Comparison of ENCODE assay signal across 1 cellular context in the genomic region with DNA sequence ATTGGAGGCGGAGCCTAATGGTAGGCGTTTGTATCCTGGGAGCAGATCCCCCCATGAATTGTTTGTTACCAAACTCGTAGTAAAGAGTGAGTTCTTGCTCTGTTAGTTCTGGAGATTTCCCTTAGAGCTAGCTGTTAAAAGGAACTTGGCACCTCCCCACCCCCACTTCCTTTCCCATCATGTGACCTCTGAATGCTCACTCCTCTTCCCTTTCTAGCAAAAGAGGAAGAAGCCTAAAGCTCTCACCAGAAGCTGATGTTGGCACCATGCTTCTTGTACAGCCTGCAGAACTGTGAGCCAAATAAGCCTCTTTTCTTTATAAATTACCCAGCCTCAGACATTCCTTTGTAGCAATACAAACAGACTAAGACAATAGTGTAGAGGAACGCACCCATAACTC.
TF ChIP-seq lines count a peak whose summit lies in the region.

No MANE protein-coding gene starts in this region.

TF ChIP-seq in K562, 482 proteins besides CTCF, POLR2A, EP300 and RAD21 (continued from another document):
- TF ChIP-seq, protein P1, sequence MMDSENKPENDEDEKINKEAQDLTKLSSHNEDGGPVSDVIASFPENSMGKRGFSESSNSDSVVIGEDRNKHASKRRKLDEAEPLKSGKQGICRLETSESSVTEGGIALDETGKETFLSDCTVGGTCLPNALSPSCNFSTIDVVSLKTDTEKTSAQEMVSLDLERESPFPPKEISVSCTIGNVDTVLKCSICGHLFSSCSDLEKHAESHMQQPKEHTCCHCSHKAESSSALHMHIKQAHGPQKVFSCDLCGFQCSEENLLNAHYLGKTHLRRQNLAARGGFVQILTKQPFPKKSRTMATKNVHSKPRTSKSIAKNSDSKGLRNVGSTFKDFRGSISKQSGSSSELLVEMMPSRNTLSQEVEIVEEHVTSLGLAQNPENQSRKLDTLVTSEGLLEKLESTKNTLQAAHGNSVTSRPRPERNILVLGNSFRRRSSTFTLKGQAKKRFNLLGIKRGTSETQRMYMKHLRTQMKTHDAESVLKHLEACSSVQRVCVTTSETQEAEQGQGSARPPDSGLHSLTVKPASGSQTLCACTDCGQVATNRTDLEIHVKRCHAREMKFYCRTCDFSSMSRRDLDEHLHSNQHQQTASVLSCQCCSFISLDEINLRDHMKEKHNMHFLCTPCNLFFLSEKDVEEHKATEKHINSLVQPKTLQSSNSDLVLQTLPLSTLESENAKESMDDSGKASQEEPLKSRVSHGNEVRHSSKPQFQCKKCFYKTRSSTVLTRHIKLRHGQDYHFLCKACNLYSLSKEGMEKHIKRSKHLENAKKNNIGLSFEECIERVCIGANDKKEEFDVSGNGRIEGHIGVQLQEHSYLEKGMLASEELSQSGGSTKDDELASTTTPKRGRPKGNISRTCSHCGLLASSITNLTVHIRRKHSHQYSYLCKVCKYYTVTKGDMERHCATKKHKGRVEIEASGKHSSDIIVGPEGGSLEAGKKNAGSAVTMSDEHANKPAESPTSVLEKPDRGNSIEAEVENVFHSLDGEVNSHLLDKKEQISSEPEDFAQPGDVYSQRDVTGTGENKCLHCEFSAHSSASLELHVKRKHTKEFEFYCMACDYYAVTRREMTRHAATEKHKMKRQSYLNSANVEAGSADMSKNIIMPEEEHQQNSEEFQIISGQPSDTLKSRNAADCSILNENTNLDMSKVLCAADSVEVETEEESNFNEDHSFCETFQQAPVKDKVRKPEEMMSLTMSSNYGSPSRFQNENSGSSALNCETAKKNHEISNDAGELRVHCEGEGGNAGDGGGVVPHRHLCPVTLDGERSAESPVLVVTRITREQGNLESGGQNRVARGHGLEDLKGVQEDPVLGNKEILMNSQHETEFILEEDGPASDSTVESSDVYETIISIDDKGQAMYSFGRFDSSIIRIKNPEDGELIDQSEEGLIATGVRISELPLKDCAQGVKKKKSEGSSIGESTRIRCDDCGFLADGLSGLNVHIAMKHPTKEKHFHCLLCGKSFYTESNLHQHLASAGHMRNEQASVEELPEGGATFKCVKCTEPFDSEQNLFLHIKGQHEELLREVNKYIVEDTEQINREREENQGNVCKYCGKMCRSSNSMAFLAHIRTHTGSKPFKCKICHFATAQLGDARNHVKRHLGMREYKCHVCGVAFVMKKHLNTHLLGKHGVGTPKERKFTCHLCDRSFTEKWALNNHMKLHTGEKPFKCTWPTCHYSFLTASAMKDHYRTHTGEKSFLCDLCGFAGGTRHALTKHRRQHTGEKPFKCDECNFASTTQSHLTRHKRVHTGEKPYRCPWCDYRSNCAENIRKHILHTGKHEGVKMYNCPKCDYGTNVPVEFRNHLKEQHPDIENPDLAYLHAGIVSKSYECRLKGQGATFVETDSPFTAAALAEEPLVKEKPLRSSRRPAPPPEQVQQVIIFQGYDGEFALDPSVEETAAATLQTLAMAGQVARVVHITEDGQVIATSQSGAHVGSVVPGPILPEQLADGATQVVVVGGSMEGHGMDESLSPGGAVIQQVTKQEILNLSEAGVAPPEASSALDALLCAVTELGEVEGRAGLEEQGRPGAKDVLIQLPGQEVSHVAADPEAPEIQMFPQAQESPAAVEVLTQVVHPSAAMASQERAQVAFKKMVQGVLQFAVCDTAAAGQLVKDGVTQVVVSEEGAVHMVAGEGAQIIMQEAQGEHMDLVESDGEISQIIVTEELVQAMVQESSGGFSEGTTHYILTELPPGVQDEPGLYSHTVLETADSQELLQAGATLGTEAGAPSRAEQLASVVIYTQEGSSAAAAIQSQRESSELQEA (IDR thresholded peaks at IDR 0.05; ENCODE audit: low read depth), result no peak
- TF ChIP-seq, protein P2, sequence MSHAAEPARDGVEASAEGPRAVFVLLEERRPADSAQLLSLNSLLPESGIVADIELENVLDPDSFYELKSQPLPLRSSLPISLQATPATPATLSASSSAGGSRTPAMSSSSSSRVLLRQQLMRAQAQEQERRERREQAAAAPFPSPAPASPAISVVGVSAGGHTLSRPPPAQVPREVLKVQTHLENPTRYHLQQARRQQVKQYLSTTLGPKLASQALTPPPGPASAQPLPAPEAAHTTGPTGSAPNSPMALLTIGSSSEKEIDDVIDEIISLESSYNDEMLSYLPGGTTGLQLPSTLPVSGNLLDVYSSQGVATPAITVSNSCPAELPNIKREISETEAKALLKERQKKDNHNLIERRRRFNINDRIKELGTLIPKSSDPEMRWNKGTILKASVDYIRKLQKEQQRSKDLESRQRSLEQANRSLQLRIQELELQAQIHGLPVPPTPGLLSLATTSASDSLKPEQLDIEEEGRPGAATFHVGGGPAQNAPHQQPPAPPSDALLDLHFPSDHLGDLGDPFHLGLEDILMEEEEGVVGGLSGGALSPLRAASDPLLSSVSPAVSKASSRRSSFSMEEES (CRISPR knock-in tag; IDR thresholded peaks at IDR 0.05), result peak; percentile 39
- TF ChIP-seq OTX1 (CRISPR knock-in tag; IDR thresholded peaks at IDR 0.05), result no peak
- no peak for TF ChIP-seq ZZZ3 (IDR thresholded peaks at IDR 0.05)
- no peak for TF ChIP-seq ELF1 (tag; IDR thresholded peaks at IDR 0.05)
- no peak for TF ChIP-seq FOXP1 (CRISPR knock-in tag; IDR thresholded peaks at IDR 0.05)
- no peak for TF ChIP-seq PCBP2 (IDR thresholded peaks at IDR 0.05; ENCODE audit: low read depth, low read length, poor library complexity, severe bottlenecking)
- TF ChIP-seq, protein P3, sequence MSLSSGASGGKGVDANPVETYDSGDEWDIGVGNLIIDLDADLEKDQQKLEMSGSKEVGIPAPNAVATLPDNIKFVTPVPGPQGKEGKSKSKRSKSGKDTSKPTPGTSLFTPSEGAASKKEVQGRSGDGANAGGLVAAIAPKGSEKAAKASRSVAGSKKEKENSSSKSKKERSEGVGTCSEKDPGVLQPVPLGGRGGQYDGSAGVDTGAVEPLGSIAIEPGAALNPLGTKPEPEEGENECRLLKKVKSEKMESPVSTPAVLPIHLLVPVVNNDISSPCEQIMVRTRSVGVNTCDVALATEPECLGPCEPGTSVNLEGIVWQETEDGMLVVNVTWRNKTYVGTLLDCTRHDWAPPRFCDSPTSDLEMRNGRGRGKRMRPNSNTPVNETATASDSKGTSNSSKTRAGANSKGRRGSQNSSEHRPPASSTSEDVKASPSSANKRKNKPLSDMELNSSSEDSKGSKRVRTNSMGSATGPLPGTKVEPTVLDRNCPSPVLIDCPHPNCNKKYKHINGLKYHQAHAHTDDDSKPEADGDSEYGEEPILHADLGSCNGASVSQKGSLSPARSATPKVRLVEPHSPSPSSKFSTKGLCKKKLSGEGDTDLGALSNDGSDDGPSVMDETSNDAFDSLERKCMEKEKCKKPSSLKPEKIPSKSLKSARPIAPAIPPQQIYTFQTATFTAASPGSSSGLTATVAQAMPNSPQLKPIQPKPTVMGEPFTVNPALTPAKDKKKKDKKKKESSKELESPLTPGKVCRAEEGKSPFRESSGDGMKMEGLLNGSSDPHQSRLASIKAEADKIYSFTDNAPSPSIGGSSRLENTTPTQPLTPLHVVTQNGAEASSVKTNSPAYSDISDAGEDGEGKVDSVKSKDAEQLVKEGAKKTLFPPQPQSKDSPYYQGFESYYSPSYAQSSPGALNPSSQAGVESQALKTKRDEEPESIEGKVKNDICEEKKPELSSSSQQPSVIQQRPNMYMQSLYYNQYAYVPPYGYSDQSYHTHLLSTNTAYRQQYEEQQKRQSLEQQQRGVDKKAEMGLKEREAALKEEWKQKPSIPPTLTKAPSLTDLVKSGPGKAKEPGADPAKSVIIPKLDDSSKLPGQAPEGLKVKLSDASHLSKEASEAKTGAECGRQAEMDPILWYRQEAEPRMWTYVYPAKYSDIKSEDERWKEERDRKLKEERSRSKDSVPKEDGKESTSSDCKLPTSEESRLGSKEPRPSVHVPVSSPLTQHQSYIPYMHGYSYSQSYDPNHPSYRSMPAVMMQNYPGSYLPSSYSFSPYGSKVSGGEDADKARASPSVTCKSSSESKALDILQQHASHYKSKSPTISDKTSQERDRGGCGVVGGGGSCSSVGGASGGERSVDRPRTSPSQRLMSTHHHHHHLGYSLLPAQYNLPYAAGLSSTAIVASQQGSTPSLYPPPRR (CRISPR knock-in tag; IDR thresholded peaks at IDR 0.05; ENCODE audit: borderline replicate concordance), result no peak
- no peak for TF ChIP-seq NR2C2 (CRISPR knock-in tag; IDR thresholded peaks at IDR 0.05)
- TF ChIP-seq NR2C2 (tag; IDR thresholded peaks at IDR 0.05), result no peak
- TF ChIP-seq SPI1 (IDR thresholded peaks at IDR 0.05; ENCODE audit: borderline replicate concordance, low read depth, low read length), result peak; percentile 42; the same call in 1 of the 2 replicates
- TF ChIP-seq KAT8 (IDR thresholded peaks at IDR 0.05; ENCODE audit: low read depth), result no peak
- TF ChIP-seq, protein P4, sequence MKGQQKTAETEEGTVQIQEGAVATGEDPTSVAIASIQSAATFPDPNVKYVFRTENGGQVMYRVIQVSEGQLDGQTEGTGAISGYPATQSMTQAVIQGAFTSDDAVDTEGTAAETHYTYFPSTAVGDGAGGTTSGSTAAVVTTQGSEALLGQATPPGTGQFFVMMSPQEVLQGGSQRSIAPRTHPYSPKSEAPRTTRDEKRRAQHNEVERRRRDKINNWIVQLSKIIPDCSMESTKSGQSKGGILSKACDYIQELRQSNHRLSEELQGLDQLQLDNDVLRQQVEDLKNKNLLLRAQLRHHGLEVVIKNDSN (CRISPR knock-in tag; IDR thresholded peaks at IDR 0.05), result no peak
